ENCODE assay signal across 8 cellular contexts in genomic region chr6:26596579-26597388, GRCh38. TPM values are rescaled to one million over a fixed set of nuclear protein-coding genes. Genes with fewer than 3 reads are reported as not detected.
DNase-seq lines count a peak whose midpoint lies in the region; ATAC-seq and TF ChIP-seq lines count a peak whose summit lies in the region.

ABT1 (plus strand) TSS chr6:26596953; CDS start chr6:26596983, 30 bp downstream.

- no peak within 1 kb of the TSS for H3K4me3 Mint-ChIP-seq in HFFc6
- H3K4me3 Mint-ChIP-seq in activated naive CD4-positive, alpha-beta T cell treated with anti-CD3 and anti-CD28 coated beads for 36 hours = no peak within 1 kb of the TSS

- DNase-seq in GM04503 (ENCODE audit: low read depth) = peak; percentile 90
- peak; percentile 99 for DNase-seq in HFFc6
- peak; percentile 99 for DNase-seq in NB4 (ENCODE audit: low read depth)
- DNase-seq in SK-N-DZ (ENCODE audit: low spot score) = peak; percentile 98
- DNase-seq in activated naive CD4-positive, alpha-beta T cell treated with anti-CD3 and anti-CD28 coated beads for 36 hours = peak; percentile 99
- DNase-seq in superior temporal gyrus (ENCODE audit: extremely low spot score) = peak; percentile 99

- TF ChIP-seq POLR2A in NB4 (IDR thresholded peaks at IDR 0.05; ENCODE audit: extremely low read depth, insufficient read length) (peak; percentile 60), gastroesophageal sphincter (IDR thresholded peaks at IDR 0.05) (peak; percentile 58 to 70)

- H3K27me3 ChIP-seq in gastroesophageal sphincter (peaks cover 32% of the 10 kb centered on the region), neutrophil (peaks cover 39% of the 10 kb centered on the region)

- peak; percentile 97 for ATAC-seq in gastroesophageal sphincter

- H3K4me1 Mint-ChIP-seq in HFFc6 (ENCODE audit: low read depth) = peaks cover 14% of the 10 kb centered on the region; the same call in 1 of the 2 replicates
- H3K4me1 Mint-ChIP-seq in activated naive CD4-positive, alpha-beta T cell treated with anti-CD3 and anti-CD28 coated beads for 36 hours (ENCODE audit: low read depth) = peaks cover 53% of the 10 kb centered on the region

- H3K9me3 ChIP-seq in gastroesophageal sphincter (no peaks in the 10 kb centered on the region), neutrophil (no peaks in the 10 kb centered on the region)

- H3K27ac Mint-ChIP-seq in HFFc6 = no peak within 1 kb of the TSS
- no peak within 1 kb of the TSS for H3K27ac Mint-ChIP-seq in activated naive CD4-positive, alpha-beta T cell treated with anti-CD3 and anti-CD28 coated beads for 36 hours

- 0 to 1% methylated on average over 11 to 17 of the region's 51 CpGs for WGBS in gastroesophageal sphincter (ENCODE audit: low coverage in 1 of 2), 2 donors

- no peaks in the 10 kb centered on the region for H3K9me3 Mint-ChIP-seq in HFFc6
- H3K9me3 Mint-ChIP-seq in activated naive CD4-positive, alpha-beta T cell treated with anti-CD3 and anti-CD28 coated beads for 36 hours = no peaks in the 10 kb centered on the region

- TF ChIP-seq CTCF in HFFc6 (IDR thresholded peaks at IDR 0.05) (no peak), NB4 (IDR thresholded peaks at IDR 0.05; ENCODE audit: low read depth, low read length) (no peak), gastroesophageal sphincter (IDR thresholded peaks at IDR 0.05) (peak in 1 of 4 experiments; percentile 2), neutrophil (IDR thresholded peaks at IDR 0.05) (peak; percentile 50)

- H3K36me3 Mint-ChIP-seq in HFFc6 (ENCODE audit: low read depth) = no peaks in the 10 kb centered on the region; the same call in 1 of the 2 replicates
- peaks cover 14% of the 10 kb centered on the region for H3K36me3 Mint-ChIP-seq in activated naive CD4-positive, alpha-beta T cell treated with anti-CD3 and anti-CD28 coated beads for 36 hours (ENCODE audit: low read depth)

- peaks cover 2% of the 10 kb centered on the region; the same call in 1 of the 2 replicates for H3K27me3 Mint-ChIP-seq in HFFc6 (ENCODE audit: insufficient read depth)
- peaks cover 24% of the 10 kb centered on the region for H3K27me3 Mint-ChIP-seq in activated naive CD4-positive, alpha-beta T cell treated with anti-CD3 and anti-CD28 coated beads for 36 hours (ENCODE audit: low read depth)

- CTCF ChIA-PET in activated naive CD4-positive, alpha-beta T cell treated with anti-CD3 and anti-CD28 coated beads for 36 hours (lab: Charles Lee) = interaction anchor here (1.1 to 5.3 kb wide), 4 partner anchors 17 to 558 kb away, joined by 3 to 106 read pairs (median 28); no protein-coding TSS in a partner anchor

- H3K4me1 ChIP-seq in gastroesophageal sphincter = peaks cover 0 to 31% (median 8%) of the 10 kb centered on the region in 3 donors
- H3K4me1 ChIP-seq in neutrophil (ENCODE audit: control insufficient read depth in 1 of 2, insufficient read depth in 1 of 2, low read depth in 1 of 2, low read length in 1 of 2) = peaks cover 24 to 26% of the 10 kb centered on the region in 2 experiments

- peaks cover 0 to 33% of the 10 kb centered on the region in 2 donors for H3K36me3 ChIP-seq in gastroesophageal sphincter
- peaks cover 23% of the 10 kb centered on the region for H3K36me3 ChIP-seq in neutrophil

- peak within 1 kb of the TSS; percentile 97 for H3K4me3 ChIP-seq in NB4 (ENCODE audit: low read depth, low read length)
- H3K4me3 ChIP-seq in gastroesophageal sphincter = peak within 1 kb of the TSS; percentile 45 to 86
- peak within 1 kb of the TSS; percentile 96 to 97 for H3K4me3 ChIP-seq in neutrophil (ENCODE audit: low read depth in 1 of 2, low read length in 1 of 2)

- H3K27ac ChIP-seq in gastroesophageal sphincter = peak within 1 kb of the TSS; percentile 67 to 90 (median 89)
- H3K27ac ChIP-seq in neutrophil = peak within 1 kb of the TSS; percentile 84

- intact Hi-C loops in activated naive CD4-positive, alpha-beta T cell treated with anti-CD3 and anti-CD28 coated beads for 36 hours (cut with micrococcal nuclease) = loop anchor here (1.0 to 10.0 kb wide), 6 partner anchors 42 to 1296 kb away; partner anchors contain the start of gene ZNF184

- no peak for TF ChIP-seq EP300 in gastroesophageal sphincter (IDR thresholded peaks at IDR 0.05)

RNA-seq across cellular contexts. Expression of gene ABT1, which starts in this region (rescaled TPM):
- 10 to 100 TPM; 14.2 to 17.2 (median 15.5) TPM for total RNA-seq in HFFc6 (2021; fragmentation: NEBNext Ultra II Directional; extraction: Animal tissue kit (Norgen Biotek cat#: 25700))
- polyA plus RNA-seq in SK-N-DZ (2014; cell fraction: cytosol; rRNA removed) = 24.2 and 28.6 TPM in 2 replicates
- polyA plus RNA-seq in SK-N-DZ (2014; cell fraction: nucleus; rRNA removed) = 17.9 and 18.7 TPM in 2 replicates
- 10 to 100 TPM; 17.3 to 18.4 TPM for total RNA-seq in activated naive CD4-positive, alpha-beta T cell treated with anti-CD3 and anti-CD28 coated beads for 36 hours
- total RNA-seq in gastroesophageal sphincter = 10 to 100 TPM; 13.9 to 19.4 (median 17.5) TPM

Comparison
In these comparisons a context has a peak if more than half of its experiments do, and no peak if none do; other contexts are left out.
1. Peak in every context shown above with its lines: DNase-seq, ATAC-seq, H3K4me3 ChIP-seq and H3K27ac ChIP-seq.